In genomic region chr14:58884442-58884841, GRCh38 we compare ENCODE assay signal across 12 cellular contexts.
DNase-seq lines count a peak whose midpoint lies in the region; ATAC-seq and TF ChIP-seq lines count a peak whose summit lies in the region.
"Had no signal": no experiment of that assay in that cellular context is flagged by ENCODE, and none has a peak within 500 bp of the region (broad histone marks: within the 10 kb centered on the region; RNA-seq: fewer than 3 reads in every experiment).

No MANE protein-coding gene starts in this region.

- CTCF ChIA-PET in RWPE1 (lab: Yijun Ruan, JAX) = no interaction called here

- H3K9me3 Mint-ChIP-seq in glutamatergic neuron (ENCODE audit: unreplicated experiment) = no peaks in the 10 kb centered on the region

- DNase-seq in ACHN (peak; percentile 4), GM13977 (ENCODE audit: low spot score) (no peak), RWPE1 (ENCODE audit: low spot score) (no peak), glutamatergic neuron (no peak), hippocampal formation (lab: John Stamatoyannopoulos, UW) (no peak)
- no peak for DNase-seq in activated CD4-positive, alpha-beta T cell treated with anti-CD3 and anti-CD28 coated beads, Interleukin-2, amount 50 U/mL, for 48 hours
- DNase-seq: lower lobe of right lung had no signal

- H3K4me1 Mint-ChIP-seq in glutamatergic neuron (ENCODE audit: low read depth, unreplicated experiment) = peaks cover 6% of the 10 kb centered on the region

- peaks cover 3% of the 10 kb centered on the region for H3K27me3 Mint-ChIP-seq in glutamatergic neuron (ENCODE audit: unreplicated experiment)

- ATAC-seq in GM21737 (IDR thresholded peaks at IDR 0.05; ENCODE audit: unreplicated experiment) = no peak
- no peak for ATAC-seq in HG03571 (IDR thresholded peaks at IDR 0.05; ENCODE audit: unreplicated experiment)
- ATAC-seq: lower lobe of right lung, Right ventricle myocardium inferior had no signal

- H3K4me3 Mint-ChIP-seq in glutamatergic neuron (ENCODE audit: unreplicated experiment) = no peak overlapping the region

- H3K36me3 Mint-ChIP-seq in glutamatergic neuron (ENCODE audit: unreplicated experiment) = no peaks in the 10 kb centered on the region

- H3K27ac Mint-ChIP-seq in glutamatergic neuron (ENCODE audit: unreplicated experiment) = no peak overlapping the region

- POLR2A ChIA-PET in RWPE1 (lab: Yijun Ruan, JAX; ENCODE audit: low non-redundant PET) = no interaction called here

- in situ Hi-C loops in ACHN (cut with HindIII; ENCODE audit: low pct_ligation_motif_present, low pct_unique_long_range_greater_than_20kb, low sequenced_read_pairs) = no loop called here
- in situ Hi-C loops in GM13977 (cut with MboI; ENCODE audit: low pct_unique_long_range_greater_than_20kb, low sequenced_read_pairs, unreplicated experiment) = no loop called here

- peak; percentile 29 for TF ChIP-seq CTCF in GM13977 (IDR thresholded peaks at IDR 0.05; ENCODE audit: extremely low read depth, insufficient read depth, missing control alignments)
- peak; percentile 31; the same call in 1 of the 2 replicates for TF ChIP-seq CTCF in RWPE1 (conservative IDR thresholded peaks at IDR 0.05; ENCODE audit: low read depth)
- TF ChIP-seq CTCF in glutamatergic neuron (IDR thresholded peaks at IDR 0.05; ENCODE audit: partially characterized antibody, unreplicated experiment) = peak; percentile 56

- no peak overlapping the region for H3K27ac ChIP-seq in RWPE1
- H3K27ac ChIP-seq: BLaER1, lower lobe of right lung, neutrophil had no signal
